In genomic region chr17:33893192-33893591, GRCh38 we compare ENCODE assay signal across 10 cellular contexts.
"Had no signal": no experiment of that assay in that cellular context is flagged by ENCODE, and none has a peak within 500 bp of the region (broad histone marks: within the 10 kb centered on the region; RNA-seq: fewer than 3 reads in every experiment).

No MANE protein-coding gene starts in this region.

- H3K4me2 ChIP-seq: GM23338, KMS-11 had no signal

- H2AFZ ChIP-seq: GM23338 had no signal

- ATAC-seq: HCT116 had no signal

- FAIRE-seq: H1, H54, HTR-8/SVneo had no signal

- H3K27ac ChIP-seq: KMS-11 had no signal

- DNase-seq: H9, HFFc6, IMR-90, KBM-7 had no signal

- H3K4me3 ChIP-seq: GM23338 had no signal

- H3K9ac ChIP-seq: KMS-11 had no signal
